In genomic region chr18:36131692-36132483, GRCh38 we compare ENCODE assay signal across 14 cellular contexts. TPM values are rescaled to one million over a fixed set of nuclear protein-coding genes. Genes with fewer than 3 reads are reported as not detected.
DNase-seq lines count a peak whose midpoint lies in the region; ATAC-seq and TF ChIP-seq lines count a peak whose summit lies in the region.
"Had no signal": no experiment of that assay in that cellular context is flagged by ENCODE, and none has a peak within 500 bp of the region (broad histone marks: within the 10 kb centered on the region; RNA-seq: fewer than 3 reads in every experiment).

No MANE protein-coding gene starts in this region.

- H3K23ac ChIP-seq in neuronal stem cell (ENCODE audit: low read depth, low read length, poor library complexity), result no peak overlapping the region

- H3K14ac ChIP-seq in neuronal stem cell (ENCODE audit: low read length), result no peak overlapping the region

- H3K9ac ChIP-seq in neuronal stem cell (ENCODE audit: low read depth, low read length, poor library complexity), result peak overlapping the region; percentile 60
- H3K9ac ChIP-seq: parathyroid adenoma had no signal

- H2BK12ac ChIP-seq in neuronal stem cell (ENCODE audit: low read length), result no peak overlapping the region

- H3K36me3 ChIP-seq in GM06990 (ENCODE audit: control insufficient read depth, insufficient read depth, low read length) (no peaks in the 10 kb centered on the region; the same call in 1 of the 2 replicates), OCI-LY7 (ENCODE audit: insufficient read depth, low read length) (peaks cover 18% of the 10 kb centered on the region), neuronal stem cell (replicated peaks in 1 of 2; ENCODE audit: control insufficient read depth in 2 of 2, insufficient read depth in 2 of 2, low read length in 2 of 2) (peaks cover 6 to 54% of the 10 kb centered on the region in 2 donors)

- intact Hi-C loops in OCI-LY7 (cut with micrococcal nuclease; ENCODE audit: unreplicated experiment), result no loop called here

- H3K4me3 Mint-ChIP-seq in effector memory CD8-positive, alpha-beta T cell, result peak overlapping the region; percentile 96 to 98

- H3K4ac ChIP-seq in neuronal stem cell (ENCODE audit: low read length), result no peak overlapping the region

- H3K4me1 ChIP-seq in OCI-LY7 (ENCODE audit: insufficient read depth, low read length, poor library complexity, severe bottlenecking) (peaks cover 21% of the 10 kb centered on the region), neuronal stem cell (ENCODE audit: control insufficient read depth in 2 of 2, insufficient read depth in 1 of 2, low read depth in 1 of 2, low read length in 2 of 2) (peaks cover 0 to 8% of the 10 kb centered on the region in 2 donors)

- H2AK5ac ChIP-seq in neuronal stem cell (ENCODE audit: low read depth, low read length), result no peak overlapping the region

- no peak for TF ChIP-seq CTCF in GM06990 (IDR thresholded peaks at IDR 0.05; ENCODE audit: insufficient read depth, low read length, poor library complexity, severe bottlenecking)
- no peak for TF ChIP-seq CTCF in OCI-LY7 (conservative IDR thresholded peaks at IDR 0.05; ENCODE audit: low read length)

- H3K4me2 ChIP-seq in OCI-LY7 (ENCODE audit: low read length) (peak overlapping the region; percentile 99; the same call in 1 of the 2 replicates), neuronal stem cell (ENCODE audit: insufficient read depth, low read length, poor library complexity, severe bottlenecking) (no peak overlapping the region)

- H2AFZ ChIP-seq in OCI-LY7 (ENCODE audit: low read length) (no peak overlapping the region), neuronal stem cell (ENCODE audit: low read length) (no peak overlapping the region)
- H2AFZ ChIP-seq: parathyroid adenoma had no signal

- H2BK120ac ChIP-seq in neuronal stem cell (ENCODE audit: low read depth, low read length), result no peak overlapping the region

- H3K27me3 ChIP-seq in GM06990 (replicated peaks; ENCODE audit: control insufficient read depth, insufficient read depth, low read length) (no peaks in the 10 kb centered on the region), neuronal stem cell (ENCODE audit: control insufficient read depth in 3 of 3, insufficient read depth in 3 of 3, low read depth in 1 of 3, low read length in 3 of 3) (no peaks in the 10 kb centered on the region)
- H3K27me3 ChIP-seq: vagina had no signal

- H3K79me2 ChIP-seq in OCI-LY7 (ENCODE audit: insufficient read depth, low read depth, low read length), result peaks cover 61% of the 10 kb centered on the region

- H3K18ac ChIP-seq in neuronal stem cell (ENCODE audit: low read length), result no peak overlapping the region

- no peaks in the 10 kb centered on the region for H3K9me3 Mint-ChIP-seq in effector memory CD8-positive, alpha-beta T cell

- ATAC-seq in effector memory CD8-positive, alpha-beta T cell (replicated peaks), result no peak

- POLR2A ChIA-PET in OCI-LY7 (lab: Charles Lee), result interaction anchor here (0.6 kb wide), 1 partner anchor 109 kb away, joined by 3 read pairs; no protein-coding TSS in a partner anchor

- H4K8ac ChIP-seq in neuronal stem cell (ENCODE audit: low read depth, low read length), result no peak overlapping the region

- peaks cover 45% of the 10 kb centered on the region for H3K36me3 Mint-ChIP-seq in effector memory CD8-positive, alpha-beta T cell (ENCODE audit: insufficient read depth)

- H3K27ac ChIP-seq in OCI-LY7 (ENCODE audit: low read depth, low read length, poor library complexity, severe bottlenecking) (no peak overlapping the region), neuronal stem cell (replicated peaks; ENCODE audit: low read length) (no peak overlapping the region)
- H3K27ac ChIP-seq: parathyroid adenoma, vagina had no signal

- WGBS in neuronal stem cell (ENCODE audit: extremely low coverage in 2 of 2, insufficient read length in 2 of 2, insufficient replicate concordance in 1 of 2), 2 donors, result no CpG with 5 or more reads among the region's 9 CpGs

- no peak for DNase-seq in GM06990 (ENCODE audit: extremely low read depth, insufficient read length)
- DNase-seq in OCI-LY7 (ENCODE audit: low spot score), result no peak
- no peak for DNase-seq in effector memory CD8-positive, alpha-beta T cell
- no peak for DNase-seq in neuronal stem cell (ENCODE audit: low spot score)
- DNase-seq in SKM-1 (lab: John Stamatoyannopoulos, UW; ENCODE audit: unreplicated experiment), result no peak
- DNase-seq in HUDEP-2 (lab: John Stamatoyannopoulos, UW; ENCODE audit: unreplicated experiment in 76 of 76), result no peak
- no peak for DNase-seq in NCI-H524 (lab: John Stamatoyannopoulos, UW)
- DNase-seq: activated naive CD4-positive, alpha-beta T cell treated with Interleukin-2 at 50 U/mL for 16 hours; EL; NCI-H1105; NK-92 treated with Interleukin-12 subunit alpha and Interleukin-12 subunit beta, amount 100 ng/mL, for 24 hours; T-helper 9 cell had no signal

- no peak overlapping the region for H4K91ac ChIP-seq in neuronal stem cell (ENCODE audit: low read depth, low read length, poor library complexity)

- H3K27me3 Mint-ChIP-seq in effector memory CD8-positive, alpha-beta T cell, result no peaks in the 10 kb centered on the region

- CTCF ChIA-PET in OCI-LY7 (lab: Charles Lee; ENCODE audit: unreplicated experiment), result no interaction called here

- BruUV-seq in OCI-LY7 (replicated peaks; lab: Mats Ljungman, UMichigan), result no TSS peak

- H3K9me3 ChIP-seq in OCI-LY7 (ENCODE audit: low read length) (no peaks in the 10 kb centered on the region), neuronal stem cell (replicated peaks in 1 of 2; ENCODE audit: control insufficient read depth in 2 of 2, insufficient read depth in 1 of 2, low read depth in 1 of 2, low read length in 2 of 2) (no peaks in the 10 kb centered on the region)
- H3K9me3 ChIP-seq: vagina had no signal

- H2BK5ac ChIP-seq in neuronal stem cell (ENCODE audit: low read length), result no peak overlapping the region

- peak overlapping the region; percentile 68 to 81 for H3K27ac Mint-ChIP-seq in effector memory CD8-positive, alpha-beta T cell

- H2BK15ac ChIP-seq in neuronal stem cell (ENCODE audit: low read length), result no peak overlapping the region

- no peaks in the 10 kb centered on the region for H4K20me1 ChIP-seq in OCI-LY7 (ENCODE audit: insufficient read depth, low read length)

- peak overlapping the region; percentile 100 for H3K4me3 ChIP-seq in GM06990 (replicated peaks; ENCODE audit: low read depth, low read length)
- H3K4me3 ChIP-seq in OCI-LY7 (ENCODE audit: low read depth, low read length, poor library complexity, severe bottlenecking), result peak overlapping the region; percentile 97
- no peak overlapping the region for H3K4me3 ChIP-seq in neuronal stem cell (ENCODE audit: low read length in 2 of 2)

- H3K9me2 ChIP-seq in OCI-LY7 (ENCODE audit: insufficient read depth, low read length), result no peaks in the 10 kb centered on the region

- H3K79me1 ChIP-seq in neuronal stem cell (ENCODE audit: low read depth, low read length), result peaks cover 5% of the 10 kb centered on the region

- peaks cover 39 to 54% of the 10 kb centered on the region in 2 donors for H3K4me1 Mint-ChIP-seq in effector memory CD8-positive, alpha-beta T cell (ENCODE audit: low read depth in 2 of 2)

RNA-seq across cellular contexts. Expression of gene ELP2, which starts 2.2 kb away (rescaled TPM):
- 48.1 and 50.5 TPM in 2 replicates for total RNA-seq in OCI-LY7 (2014; rRNA removed; shearing (Covaris generic))
- total RNA-seq in OCI-LY7 (2022), result 39.7 and 40.3 TPM in 2 replicates
- polyA plus RNA-seq in neuronal stem cell (2013, experiment 1 of 2), result 64.1 TPM
- polyA plus RNA-seq in neuronal stem cell (2013, experiment 2 of 2), result 65.3 TPM

RNA-seq across cellular contexts. Expression of gene SLC39A6, which starts 2.7 kb away (rescaled TPM):
- total RNA-seq in OCI-LY7 (2014; rRNA removed; shearing (Covaris generic)), result 14.7 and 18.1 TPM in 2 replicates
- 11.2 and 13.7 TPM in 2 replicates for total RNA-seq in OCI-LY7 (2022)
- polyA plus RNA-seq in neuronal stem cell (2013, experiment 1 of 2), result 55.3 TPM
- 56.0 TPM for polyA plus RNA-seq in neuronal stem cell (2013, experiment 2 of 2)

RNA-seq across cellular contexts. Expression of gene MOCOS, which starts 55.4 kb away (rescaled TPM):
- total RNA-seq in OCI-LY7 (2014; rRNA removed; shearing (Covaris generic)), result not detected in 2 replicates
- total RNA-seq in OCI-LY7 (2022), result not detected in 2 replicates
- polyA plus RNA-seq in neuronal stem cell (2013, experiment 1 of 2), result 0.03 TPM
- 0.03 TPM for polyA plus RNA-seq in neuronal stem cell (2013, experiment 2 of 2)

Comparison
In these comparisons a context has a peak if more than half of its experiments do, and no peak if none do; other contexts are left out.
1. H3K4me3 ChIP-seq: peak in GM06990 (single experiment) and OCI-LY7 (single experiment); none in neuronal stem cell (0 of 2).